In genomic region chr14:93019367-93019843, GRCh38 we compare ENCODE assay signal across 18 cellular contexts.
A peak's percentile ranks its signal among the peaks of the same experiment; 100 is the strongest.
DNase-seq lines count a peak whose midpoint lies in the region; ATAC-seq, FAIRE-seq and TF ChIP-seq lines count a peak whose summit lies in the region.
"Had no signal": no experiment of that assay in that cellular context is flagged by ENCODE, and none has a peak within 500 bp of the region (broad histone marks: within the 10 kb centered on the region; RNA-seq: fewer than 3 reads in every experiment).

No MANE protein-coding gene starts in this region.

- H3K36me3 ChIP-seq in GM12878 (ENCODE audit: control insufficient read depth in 2 of 2, insufficient read depth in 2 of 2, low read length in 1 of 2) (peaks cover 0 to 17% of the 10 kb centered on the region in 2 experiments; a peak in 2 of 4 replicates), right lobe of liver (no peaks in the 10 kb centered on the region)
- H3K36me3 ChIP-seq: adrenal gland had no signal

- TF ChIP-seq CTCF in GM12878 (IDR thresholded peaks at IDR 0.05 in 2 of 3, conservative IDR thresholded peaks at IDR 0.05 in 1 of 3; ENCODE audit: control insufficient read depth in 2 of 3, extremely low read depth in 1 of 3, insufficient read depth in 1 of 3, low read depth in 3 of 3, low read length in 3 of 3) (no peak), right lobe of liver (IDR thresholded peaks at IDR 0.05) (no peak)

- H3K4me1 ChIP-seq in GM12878 (ENCODE audit: control insufficient read depth, insufficient read depth, low read length) (no peaks in the 10 kb centered on the region; the same call in 1 of the 2 replicates), right lobe of liver (peaks cover 0 to 31% (median 15%) of the 10 kb centered on the region in 4 donors)

- no peaks in the 10 kb centered on the region for H4K20me1 ChIP-seq in GM12878 (ENCODE audit: control insufficient read depth, insufficient read depth)

- POLR2A ChIA-PET in GM12878 (lab: Charles Lee), result no interaction called here

- in situ Hi-C loops in GM12878 (cut with MboI), result no loop called here

- intact Hi-C loops in GM12878 (cut with micrococcal nuclease; ENCODE audit: unreplicated experiment) (no loop called here), right lobe of liver (cut with DNase I) (no loop called here)

- SMC1A ChIA-PET in GM12878 (lab: Charles Lee; ENCODE audit: uncharacterized antibody, unreplicated experiment), result no interaction called here

- DNase-seq in NCI-H1092 treated with DMSO at 0.1 percent for 48 hours (lab: John Stamatoyannopoulos, UW) (peak; percentile 69), GM12878 (ENCODE audit: low read depth, low spot score) (no peak), right lobe of liver (peak in 2 of 3 donors; percentile 69 to 77), substantia nigra (lab: John Stamatoyannopoulos, UW) (peak in 21 of 49 donors; percentile 30 to 69 (median 48)), islet precursor cell (no peak), NCI-H2227 treated with DMSO at 0.1 percent for 48 hours (lab: John Stamatoyannopoulos, UW) (no peak), HuH-7 (ENCODE audit: low spot score) (no peak)
- no peak for DNase-seq in effector CD4-positive, alpha-beta T cell
- DNase-seq: activated CD4-positive, alpha-beta memory T cell treated with anti-CD3 and anti-CD28 coated beads, Interleukin-2, amount 10 ng/mL, durations not matched to agents 7 days and 5 days; adrenal gland; heart right ventricle; natural killer cell; NCI-H1105 treated with DMSO at 0.1 percent for 48 hours; NCI-H510A treated with DMSO at 0.1 percent for 48 hours; PC-9; stimulated activated CD4-positive, alpha-beta T cell treated with anti-CD3 and anti-CD28 coated beads, Interleukin-2, amount 100 ng/mL, for 24 hours had no signal

- BruUV-seq in GM12878 (replicated peaks; lab: Mats Ljungman, UMichigan), result no TSS peak

- TF ChIP-seq POLR2A in GM12878 (IDR thresholded peaks at IDR 0.05; ENCODE audit: low read depth, low read length) (no peak), right lobe of liver (IDR thresholded peaks at IDR 0.05) (no peak)

- no peak for TF ChIP-seq EP300 in GM12878 (IDR thresholded peaks at IDR 0.05; ENCODE audit: borderline replicate concordance in 1 of 2, control insufficient read depth in 1 of 2, low read depth in 2 of 2, low read length in 2 of 2)

- no peak overlapping the region for H3K9ac ChIP-seq in GM12878 (ENCODE audit: control insufficient read depth, insufficient read depth, low read length)

- CTCF ChIA-PET in GM12878 (lab: Yijun Ruan, JAX), result no interaction called here

- H3K27me3 ChIP-seq in GM12878 (replicated peaks in 1 of 2; ENCODE audit: control insufficient read depth in 2 of 2, insufficient read depth in 2 of 2, low read length in 1 of 2) (no peaks in the 10 kb centered on the region), right lobe of liver (no peaks in the 10 kb centered on the region)
- H3K27me3 ChIP-seq: adrenal gland, heart right ventricle had no signal

- FAIRE-seq in GM12878 (lab: Jason Lieb, UNC), result no peak
- FAIRE-seq: urothelium cell line had no signal

- ATAC-seq in GM12878 (peak; percentile 40), right lobe of liver (peak; percentile 13 to 63 (median 38))
- ATAC-seq: esophagus mucosa, heart right ventricle, natural killer cell had no signal

- H2AFZ ChIP-seq in GM12878 (ENCODE audit: control insufficient read depth, low read depth, low read length), result no peak overlapping the region
- H2AFZ ChIP-seq: PC-9 had no signal

- no peak for TF ChIP-seq RAD21 in GM12878 (IDR thresholded peaks at IDR 0.05; ENCODE audit: insufficient read depth, low read depth, low read length)

- no peaks in the 10 kb centered on the region; the same call in 2 of the 3 replicates for H3K9me3 ChIP-seq in GM12878 (replicated peaks; ENCODE audit: control insufficient read depth, insufficient read depth, low read length)
- H3K9me3 ChIP-seq in right lobe of liver, result no peaks in the 10 kb centered on the region
- H3K9me3 ChIP-seq: adrenal gland, heart right ventricle had no signal

- 75% methylated on average over 14 of the region's 14 CpGs for WGBS in GM12878 (ENCODE audit: insufficient coverage, insufficient replicate concordance, low lambda C conversion rate, missing lambda C conversion rate)
- 63% methylated on average over 6 of the region's 14 CpGs for WGBS in right lobe of liver (ENCODE audit: insufficient coverage, low coverage, low lambda C conversion rate, missing lambda C conversion rate)

- H3K4me3 ChIP-seq in GM12878 (no peak overlapping the region), right lobe of liver (no peak overlapping the region)
- H3K4me3 ChIP-seq: adrenal gland, heart right ventricle, PC-9 had no signal

- H3K4me2 ChIP-seq in GM12878 (ENCODE audit: control insufficient read depth, insufficient read depth), result no peak overlapping the region
- H3K4me2 ChIP-seq: PC-9 had no signal

- H3K27ac ChIP-seq in GM12878 (ENCODE audit: control insufficient read depth, insufficient read depth), result no peak overlapping the region
- H3K27ac ChIP-seq in right lobe of liver, result no peak overlapping the region
- H3K27ac ChIP-seq in substantia nigra (ENCODE audit: low read depth, low read length, poor library complexity, severe bottlenecking), result peak overlapping the region; percentile 97
- H3K27ac ChIP-seq: adrenal gland, PC-9 had no signal

- H3K79me2 ChIP-seq in GM12878 (ENCODE audit: control insufficient read depth, insufficient read depth, low read length), result peaks cover 2% of the 10 kb centered on the region

- RAD21 ChIA-PET in GM12878 (lab: Charles Lee; ENCODE audit: unreplicated experiment), result no interaction called here

TF ChIP-seq in GM12878, 131 proteins besides CTCF, POLR2A, EP300 and RAD21 (continues in another document):
- TF ChIP-seq SUPT20H (IDR thresholded peaks at IDR 0.05; ENCODE audit: borderline replicate concordance, control insufficient read depth, low read depth, low read length) (no peak), CREB1 (IDR thresholded peaks at IDR 0.05; ENCODE audit: low read depth) (no peak), ZNF592 (IDR thresholded peaks at IDR 0.05) (no peak), KDM1A (IDR thresholded peaks at IDR 0.05; ENCODE audit: borderline replicate concordance) (no peak), CBFB (IDR thresholded peaks at IDR 0.05; ENCODE audit: low read depth) (no peak), TBL1XR1 (IDR thresholded peaks at IDR 0.05; ENCODE audit: low read depth, low read length) (no peak), NBN (IDR thresholded peaks at IDR 0.05) (no peak), CEBPZ (IDR thresholded peaks at IDR 0.05; ENCODE audit: low read depth, low read length) (no peak), CEBPB (IDR thresholded peaks at IDR 0.05; ENCODE audit: borderline replicate concordance in 1 of 2, low read depth in 2 of 2, low read length in 2 of 2) (no peak)

Comparison
In these comparisons a context has a peak if more than half of its experiments do, and no peak if none do; other contexts are left out.
1. DNase-seq: peak in NCI-H1092 treated with DMSO at 0.1 percent for 48 hours (single experiment) and right lobe of liver (2 of 3); none in GM12878 (single experiment), islet precursor cell (single experiment), NCI-H2227 treated with DMSO at 0.1 percent for 48 hours (single experiment), HuH-7 (single experiment) and effector CD4-positive, alpha-beta T cell (single experiment).